Comparison of ENCODE assay signal across 1 cellular context in the genomic region with DNA sequence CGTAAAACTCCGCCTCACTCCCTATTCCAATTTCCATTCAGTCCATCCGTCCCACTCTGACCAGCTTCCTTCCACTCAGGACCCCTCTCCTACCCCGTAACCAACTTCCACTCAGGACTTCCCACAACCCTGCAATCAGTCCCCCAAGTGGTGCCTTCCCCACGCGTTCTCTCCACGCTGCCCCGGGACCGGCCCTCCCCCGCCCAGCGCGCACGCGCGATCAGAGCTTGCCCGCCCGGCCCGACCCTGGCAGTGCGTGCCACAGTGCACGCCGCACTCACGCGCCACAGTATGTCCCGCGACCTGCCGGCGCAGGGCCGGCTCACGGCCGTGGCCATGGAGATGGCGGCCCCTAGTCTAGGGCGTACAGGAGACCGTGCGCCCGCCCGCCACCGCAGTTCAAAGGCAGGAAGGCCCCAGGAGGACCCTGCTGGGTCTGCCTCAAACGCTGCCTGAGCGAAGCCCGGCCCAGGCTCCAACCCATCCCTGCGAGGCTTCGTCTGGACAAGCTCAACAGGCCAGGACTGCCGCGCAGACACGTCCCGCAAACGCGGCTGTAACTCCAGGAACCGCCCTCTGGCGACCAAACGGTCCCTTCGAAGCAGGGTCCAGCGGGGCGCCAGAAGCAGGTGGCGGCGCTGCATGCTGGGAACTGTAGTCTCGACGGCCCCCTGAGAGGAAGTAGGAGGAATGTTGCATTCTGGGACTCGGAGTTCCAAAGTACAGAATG.
TF ChIP-seq lines count a peak whose summit lies in the region.

A gene with protein sequence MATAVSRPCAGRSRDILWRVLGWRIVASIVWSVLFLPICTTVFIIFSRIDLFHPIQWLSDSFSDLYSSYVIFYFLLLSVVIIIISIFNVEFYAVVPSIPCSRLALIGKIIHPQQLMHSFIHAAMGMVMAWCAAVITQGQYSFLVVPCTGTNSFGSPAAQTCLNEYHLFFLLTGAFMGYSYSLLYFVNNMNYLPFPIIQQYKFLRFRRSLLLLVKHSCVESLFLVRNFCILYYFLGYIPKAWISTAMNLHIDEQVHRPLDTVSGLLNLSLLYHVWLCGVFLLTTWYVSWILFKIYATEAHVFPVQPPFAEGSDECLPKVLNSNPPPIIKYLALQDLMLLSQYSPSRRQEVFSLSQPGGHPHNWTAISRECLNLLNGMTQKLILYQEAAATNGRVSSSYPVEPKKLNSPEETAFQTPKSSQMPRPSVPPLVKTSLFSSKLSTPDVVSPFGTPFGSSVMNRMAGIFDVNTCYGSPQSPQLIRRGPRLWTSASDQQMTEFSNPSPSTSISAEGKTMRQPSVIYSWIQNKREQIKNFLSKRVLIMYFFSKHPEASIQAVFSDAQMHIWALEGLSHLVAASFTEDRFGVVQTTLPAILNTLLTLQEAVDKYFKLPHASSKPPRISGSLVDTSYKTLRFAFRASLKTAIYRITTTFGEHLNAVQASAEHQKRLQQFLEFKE (minus strand): TSS at position 373 of the 730 bp plus-strand sequence. CDS start 35 bp downstream, at position 338.

TF ChIP-seq in HepG2, 621 proteins besides CTCF, POLR2A, EP300 and RAD21 (continued from another document and continues in another):
- TF ChIP-seq TOPORS (CRISPR knock-in tag; IDR thresholded peaks at IDR 0.05) (peak; percentile 87), PCBP1 (IDR thresholded peaks at IDR 0.05; ENCODE audit: borderline replicate concordance, low read depth, low read length) (no peak), EHMT2 (IDR thresholded peaks at IDR 0.05; ENCODE audit: borderline replicate concordance, low read depth, low read length) (no peak), MTA1 (CRISPR knock-in tag; IDR thresholded peaks at IDR 0.05; ENCODE audit: borderline replicate concordance) (peak; percentile 86; the same call in 1 of the 2 replicates), AGO1 (IDR thresholded peaks at IDR 0.05; ENCODE audit: low read depth, low read length, poor library complexity, severe bottlenecking) (no peak), MEIS1 (CRISPR knock-in tag; IDR thresholded peaks at IDR 0.05; ENCODE audit: borderline replicate concordance) (peak; percentile 85), ZNF232 (CRISPR knock-in tag; IDR thresholded peaks at IDR 0.05; ENCODE audit: borderline replicate concordance) (peak; percentile 76), ZSCAN22 (CRISPR knock-in tag; IDR thresholded peaks at IDR 0.05) (0 out of 2 replicates have a peak, but pooled peaks have one; percentile 45), SSRP1 (CRISPR knock-in tag; IDR thresholded peaks at IDR 0.05) (no peak), NFE2L2 (IDR thresholded peaks at IDR 0.05; ENCODE audit: low read length) (no peak), WIZ (CRISPR knock-in tag; IDR thresholded peaks at IDR 0.05) (no peak), KLF15 (CRISPR knock-in tag; IDR thresholded peaks at IDR 0.05; ENCODE audit: borderline replicate concordance) (peak; percentile 77), ZNF547 (CRISPR knock-in tag; IDR thresholded peaks at IDR 0.05) (peak; percentile 86), RXRB (CRISPR knock-in tag; IDR thresholded peaks at IDR 0.05; ENCODE audit: borderline replicate concordance) (0 out of 2 replicates have a peak, but pooled peaks have one; percentile 56), NFIC (IDR thresholded peaks at IDR 0.05; ENCODE audit: low read length) (0 out of 2 replicates have a peak, but pooled peaks have one; percentile 23), SP4 (CRISPR knock-in tag; IDR thresholded peaks at IDR 0.05) (peak; percentile 85), CHD4 (IDR thresholded peaks at IDR 0.05; ENCODE audit: borderline replicate concordance, low read length) (peak; percentile 29; the same call in 1 of the 2 replicates), MXI1 (IDR thresholded peaks at IDR 0.05; ENCODE audit: borderline replicate concordance, low read depth, low read length) (peak; percentile 70; the same call in 2 of the 3 replicates), SNAI1 (CRISPR knock-in tag; IDR thresholded peaks at IDR 0.05; ENCODE audit: borderline replicate concordance) (no peak; the same call in 1 of the 2 replicates), SALL1 (CRISPR knock-in tag; IDR thresholded peaks at IDR 0.05) (peak; percentile 86), NFE2 (CRISPR knock-in tag; IDR thresholded peaks at IDR 0.05) (no peak), ZNF563 (CRISPR knock-in tag; IDR thresholded peaks at IDR 0.05) (peak; percentile 88; the same call in 1 of the 2 replicates), KDM4B (CRISPR knock-in tag; IDR thresholded peaks at IDR 0.05) (peak; percentile 83; the same call in 1 of the 2 replicates), ZNF446 (CRISPR knock-in tag; IDR thresholded peaks at IDR 0.05) (peak; percentile 82; the same call in 1 of the 2 replicates), ZNF33A (CRISPR knock-in tag; IDR thresholded peaks at IDR 0.05; ENCODE audit: borderline replicate concordance) (peak; percentile 91; the same call in 1 of the 2 replicates), ZNF749 (CRISPR knock-in tag; IDR thresholded peaks at IDR 0.05; ENCODE audit: borderline replicate concordance) (no peak; the same call in 1 of the 2 replicates)
- TF ChIP-seq, protein P1, sequence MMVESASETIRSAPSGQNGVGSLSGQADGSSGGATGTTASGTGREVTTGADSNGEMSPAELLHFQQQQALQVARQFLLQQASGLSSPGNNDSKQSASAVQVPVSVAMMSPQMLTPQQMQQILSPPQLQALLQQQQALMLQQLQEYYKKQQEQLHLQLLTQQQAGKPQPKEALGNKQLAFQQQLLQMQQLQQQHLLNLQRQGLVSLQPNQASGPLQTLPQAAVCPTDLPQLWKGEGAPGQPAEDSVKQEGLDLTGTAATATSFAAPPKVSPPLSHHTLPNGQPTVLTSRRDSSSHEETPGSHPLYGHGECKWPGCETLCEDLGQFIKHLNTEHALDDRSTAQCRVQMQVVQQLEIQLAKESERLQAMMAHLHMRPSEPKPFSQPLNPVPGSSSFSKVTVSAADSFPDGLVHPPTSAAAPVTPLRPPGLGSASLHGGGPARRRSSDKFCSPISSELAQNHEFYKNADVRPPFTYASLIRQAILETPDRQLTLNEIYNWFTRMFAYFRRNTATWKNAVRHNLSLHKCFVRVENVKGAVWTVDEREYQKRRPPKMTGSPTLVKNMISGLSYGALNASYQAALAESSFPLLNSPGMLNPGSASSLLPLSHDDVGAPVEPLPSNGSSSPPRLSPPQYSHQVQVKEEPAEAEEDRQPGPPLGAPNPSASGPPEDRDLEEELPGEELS (CRISPR knock-in tag; IDR thresholded peaks at IDR 0.05), result peak; percentile 37
- TF ChIP-seq, protein P2, sequence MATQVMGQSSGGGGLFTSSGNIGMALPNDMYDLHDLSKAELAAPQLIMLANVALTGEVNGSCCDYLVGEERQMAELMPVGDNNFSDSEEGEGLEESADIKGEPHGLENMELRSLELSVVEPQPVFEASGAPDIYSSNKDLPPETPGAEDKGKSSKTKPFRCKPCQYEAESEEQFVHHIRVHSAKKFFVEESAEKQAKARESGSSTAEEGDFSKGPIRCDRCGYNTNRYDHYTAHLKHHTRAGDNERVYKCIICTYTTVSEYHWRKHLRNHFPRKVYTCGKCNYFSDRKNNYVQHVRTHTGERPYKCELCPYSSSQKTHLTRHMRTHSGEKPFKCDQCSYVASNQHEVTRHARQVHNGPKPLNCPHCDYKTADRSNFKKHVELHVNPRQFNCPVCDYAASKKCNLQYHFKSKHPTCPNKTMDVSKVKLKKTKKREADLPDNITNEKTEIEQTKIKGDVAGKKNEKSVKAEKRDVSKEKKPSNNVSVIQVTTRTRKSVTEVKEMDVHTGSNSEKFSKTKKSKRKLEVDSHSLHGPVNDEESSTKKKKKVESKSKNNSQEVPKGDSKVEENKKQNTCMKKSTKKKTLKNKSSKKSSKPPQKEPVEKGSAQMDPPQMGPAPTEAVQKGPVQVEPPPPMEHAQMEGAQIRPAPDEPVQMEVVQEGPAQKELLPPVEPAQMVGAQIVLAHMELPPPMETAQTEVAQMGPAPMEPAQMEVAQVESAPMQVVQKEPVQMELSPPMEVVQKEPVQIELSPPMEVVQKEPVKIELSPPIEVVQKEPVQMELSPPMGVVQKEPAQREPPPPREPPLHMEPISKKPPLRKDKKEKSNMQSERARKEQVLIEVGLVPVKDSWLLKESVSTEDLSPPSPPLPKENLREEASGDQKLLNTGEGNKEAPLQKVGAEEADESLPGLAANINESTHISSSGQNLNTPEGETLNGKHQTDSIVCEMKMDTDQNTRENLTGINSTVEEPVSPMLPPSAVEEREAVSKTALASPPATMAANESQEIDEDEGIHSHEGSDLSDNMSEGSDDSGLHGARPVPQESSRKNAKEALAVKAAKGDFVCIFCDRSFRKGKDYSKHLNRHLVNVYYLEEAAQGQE (IDR thresholded peaks at IDR 0.05; ENCODE audit: borderline replicate concordance in 1 of 2, low read depth in 1 of 2, low read length in 2 of 2), result no peak; a peak in 1 of 4 replicates
- TF ChIP-seq, protein P3, sequence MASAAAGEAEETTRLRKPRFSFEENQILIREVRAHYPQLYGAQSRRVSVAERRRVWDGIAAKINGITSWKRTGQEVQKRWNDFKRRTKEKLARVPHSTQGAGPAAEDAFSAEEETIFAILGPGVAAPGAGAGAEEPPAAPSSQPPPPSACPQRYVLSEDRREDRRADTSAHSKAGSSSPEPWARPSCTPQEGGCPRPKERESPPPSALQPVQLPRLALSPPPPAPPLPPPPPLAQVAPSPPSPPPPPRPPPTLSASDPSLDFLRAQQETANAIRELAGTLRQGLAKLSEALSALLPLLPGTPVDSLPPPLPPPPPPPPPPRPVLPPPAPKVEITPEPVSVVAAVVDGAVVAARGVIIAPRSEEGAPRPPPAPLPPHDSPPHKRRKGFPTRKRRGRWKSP (CRISPR knock-in tag; IDR thresholded peaks at IDR 0.05), result peak; percentile 88
- TF ChIP-seq, protein P4, sequence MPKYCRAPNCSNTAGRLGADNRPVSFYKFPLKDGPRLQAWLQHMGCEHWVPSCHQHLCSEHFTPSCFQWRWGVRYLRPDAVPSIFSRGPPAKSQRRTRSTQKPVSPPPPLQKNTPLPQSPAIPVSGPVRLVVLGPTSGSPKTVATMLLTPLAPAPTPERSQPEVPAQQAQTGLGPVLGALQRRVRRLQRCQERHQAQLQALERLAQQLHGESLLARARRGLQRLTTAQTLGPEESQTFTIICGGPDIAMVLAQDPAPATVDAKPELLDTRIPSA (CRISPR knock-in tag; IDR thresholded peaks at IDR 0.05; ENCODE audit: borderline replicate concordance), result peak; percentile 71; the same call in 1 of the 2 replicates
- TF ChIP-seq, protein P5, sequence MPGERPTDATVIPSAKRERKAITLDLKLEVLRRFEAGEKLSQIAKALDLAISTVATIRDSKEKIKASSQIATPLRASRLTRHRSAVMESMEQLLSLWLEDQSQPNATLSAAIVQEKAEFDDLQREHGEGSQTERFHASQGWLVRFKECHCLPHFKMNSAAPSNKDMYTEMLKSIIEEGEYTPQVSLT (CRISPR knock-in tag; IDR thresholded peaks at IDR 0.05; ENCODE audit: borderline replicate concordance, low read depth), result no peak
- TF ChIP-seq, protein P6, sequence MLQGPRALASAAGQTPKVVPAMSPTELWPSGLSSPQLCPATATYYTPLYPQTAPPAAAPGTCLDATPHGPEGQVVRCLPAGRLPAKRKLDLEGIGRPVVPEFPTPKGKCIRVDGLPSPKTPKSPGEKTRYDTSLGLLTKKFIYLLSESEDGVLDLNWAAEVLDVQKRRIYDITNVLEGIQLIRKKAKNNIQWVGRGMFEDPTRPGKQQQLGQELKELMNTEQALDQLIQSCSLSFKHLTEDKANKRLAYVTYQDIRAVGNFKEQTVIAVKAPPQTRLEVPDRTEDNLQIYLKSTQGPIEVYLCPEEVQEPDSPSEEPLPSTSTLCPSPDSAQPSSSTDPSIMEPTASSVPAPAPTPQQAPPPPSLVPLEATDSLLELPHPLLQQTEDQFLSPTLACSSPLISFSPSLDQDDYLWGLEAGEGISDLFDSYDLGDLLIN (CRISPR knock-in tag; IDR thresholded peaks at IDR 0.05; ENCODE audit: borderline replicate concordance), result peak; percentile 84; the same call in 1 of the 2 replicates
- TF ChIP-seq, protein P7, sequence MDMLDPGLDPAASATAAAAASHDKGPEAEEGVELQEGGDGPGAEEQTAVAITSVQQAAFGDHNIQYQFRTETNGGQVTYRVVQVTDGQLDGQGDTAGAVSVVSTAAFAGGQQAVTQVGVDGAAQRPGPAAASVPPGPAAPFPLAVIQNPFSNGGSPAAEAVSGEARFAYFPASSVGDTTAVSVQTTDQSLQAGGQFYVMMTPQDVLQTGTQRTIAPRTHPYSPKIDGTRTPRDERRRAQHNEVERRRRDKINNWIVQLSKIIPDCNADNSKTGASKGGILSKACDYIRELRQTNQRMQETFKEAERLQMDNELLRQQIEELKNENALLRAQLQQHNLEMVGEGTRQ (IDR thresholded peaks at IDR 0.05; ENCODE audit: low read depth, low read length), result no peak
- TF ChIP-seq, protein P7 (CRISPR knock-in tag; IDR thresholded peaks at IDR 0.05; ENCODE audit: borderline replicate concordance), result no peak; the same call in 1 of the 2 replicates
- TF ChIP-seq, protein P8, sequence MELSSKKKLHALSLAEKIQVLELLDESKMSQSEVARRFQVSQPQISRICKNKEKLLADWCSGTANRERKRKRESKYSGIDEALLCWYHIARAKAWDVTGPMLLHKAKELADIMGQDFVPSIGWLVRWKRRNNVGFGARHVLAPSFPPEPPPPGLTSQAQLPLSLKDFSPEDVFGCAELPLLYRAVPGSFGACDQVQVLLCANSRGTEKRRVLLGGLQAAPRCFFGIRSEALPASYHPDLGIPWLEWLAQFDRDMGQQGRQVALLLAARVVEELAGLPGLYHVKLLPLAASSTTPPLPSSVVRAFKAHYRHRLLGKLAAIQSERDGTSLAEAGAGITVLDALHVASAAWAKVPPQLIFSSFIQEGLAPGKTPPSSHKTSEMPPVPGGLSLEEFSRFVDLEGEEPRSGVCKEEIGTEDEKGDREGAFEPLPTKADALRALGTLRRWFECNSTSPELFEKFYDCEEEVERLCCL (CRISPR knock-in tag; IDR thresholded peaks at IDR 0.05; ENCODE audit: borderline replicate concordance), result peak; percentile 88; the same call in 1 of the 2 replicates
